Comparison of ENCODE assay signal across 18 cellular contexts in the genomic region with DNA sequence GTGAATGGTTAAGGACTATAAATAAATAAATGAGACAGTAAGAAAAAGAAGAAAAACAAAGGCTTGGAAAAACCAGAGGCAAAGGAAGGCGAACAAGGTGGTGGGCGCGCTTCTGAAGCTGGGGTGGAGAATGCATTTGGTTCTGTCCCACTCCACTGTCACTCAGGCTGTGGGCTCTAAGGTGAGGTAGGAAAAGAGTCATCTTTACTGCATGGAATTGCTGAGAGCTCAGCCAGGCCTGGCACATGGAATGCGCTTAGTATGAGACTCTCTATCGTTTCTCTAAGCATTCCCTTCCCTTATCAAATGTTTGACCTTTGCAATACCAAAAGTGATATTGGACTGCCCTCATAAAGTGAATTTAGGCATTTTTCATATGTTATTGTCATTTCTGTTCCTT.
A peak's percentile ranks its signal among the peaks of the same experiment; 100 is the strongest.
DNase-seq lines count a peak whose midpoint lies in the region; ATAC-seq, FAIRE-seq and TF ChIP-seq lines count a peak whose summit lies in the region.
"Had no signal": no experiment of that assay in that cellular context is flagged by ENCODE, and none has a peak within 500 bp of the region (broad histone marks: within the 10 kb centered on the region; RNA-seq: fewer than 3 reads in every experiment).

No MANE protein-coding gene starts in this region.

- TF ChIP-seq POLR2A in esophagus muscularis mucosa (IDR thresholded peaks at IDR 0.05; ENCODE audit: low read depth) = no peak
- TF ChIP-seq POLR2A in GM12891 (IDR thresholded peaks at IDR 0.05; ENCODE audit: low read depth, low read length) = no peak

- no peak for TF ChIP-seq EP300 in esophagus muscularis mucosa (IDR thresholded peaks at IDR 0.05)

- intact Hi-C loops in left ventricle myocardium inferior (cut with micrococcal nuclease) = no loop called here
- intact Hi-C loops in Right ventricle myocardium inferior (cut with DNase I) = no loop called here
- intact Hi-C loops in esophagus muscularis mucosa (cut with DNase I) = no loop called here

- peak overlapping the region; percentile 21 for H3K27ac Mint-ChIP-seq in mesothelial cell of epicardium
- H3K27ac Mint-ChIP-seq: CD4-positive, alpha-beta T cell had no signal

- peak overlapping the region; percentile 25 for H3K27ac ChIP-seq in left ventricle myocardium inferior (replicated peaks)
- H3K27ac ChIP-seq in esophagus muscularis mucosa (replicated peaks in 1 of 4) = no peak overlapping the region

- H3K4me3 ChIP-seq in left ventricle myocardium inferior (no peak overlapping the region), esophagus muscularis mucosa (no peak overlapping the region)

- no peak for TF ChIP-seq CTCF in left ventricle myocardium inferior (IDR thresholded peaks at IDR 0.05; ENCODE audit: borderline replicate concordance)
- no peak for TF ChIP-seq CTCF in esophagus muscularis mucosa (IDR thresholded peaks at IDR 0.05)
- TF ChIP-seq CTCF in mesothelial cell of epicardium (IDR thresholded peaks at IDR 0.05; ENCODE audit: unreplicated experiment) = no peak

- H3K4me3 Mint-ChIP-seq in mesothelial cell of epicardium = no peak overlapping the region
- H3K4me3 Mint-ChIP-seq: CD4-positive, alpha-beta T cell had no signal

- H3K36me3 ChIP-seq in left ventricle myocardium inferior (peaks cover 76% of the 10 kb centered on the region), esophagus muscularis mucosa (peaks cover 19 to 75% (median 47%) of the 10 kb centered on the region in 4 donors)

- no peaks in the 10 kb centered on the region for H3K9me3 ChIP-seq in left ventricle myocardium inferior (replicated peaks)
- H3K9me3 ChIP-seq in esophagus muscularis mucosa = no peaks in the 10 kb centered on the region
- H3K9me3 ChIP-seq: Caco-2 had no signal

- no peaks in the 10 kb centered on the region for H3K4me1 Mint-ChIP-seq in mesothelial cell of epicardium

- whole genome bisulfite sequencing in esophagus muscularis mucosa = 87% methylated on average over 5 of the region's 5 CpGs

- DNase-seq in left ventricle myocardium inferior (no peak), Right ventricle myocardium inferior (ENCODE audit: missing footprints) (no peak), esophagus muscularis mucosa (ENCODE audit: extremely low spot score) (peak; percentile 45), mesothelial cell of epicardium (ENCODE audit: low spot score in 2 of 2, unreplicated experiment in 2 of 2) (no peak), GM19239 (ENCODE audit: insufficient read length, low spot score) (no peak), NCI-H69 (lab: John Stamatoyannopoulos, UW) (no peak), GM12891 (ENCODE audit: insufficient read length, low spot score) (no peak)
- DNase-seq: CD4-positive, alpha-beta T cell; KBM-7; NCI-H1105 treated with DMSO at 0.1 percent for 48 hours; NCI-H1694 treated with DMSO at 0.1 percent for 48 hours; NCI-H748 treated with DMSO at 0.1 percent for 48 hours; SHP77 treated with DMSO at 0.1 percent for 48 hours had no signal

- peaks cover 56% of the 10 kb centered on the region for H3K36me3 Mint-ChIP-seq in mesothelial cell of epicardium

- FAIRE-seq in GM19239 (lab: Jason Lieb, UNC) (no peak), GM12891 (lab: Jason Lieb, UNC) (no peak)
- FAIRE-seq: A204.1, G401.6 had no signal

- no peaks in the 10 kb centered on the region for H3K27me3 ChIP-seq in left ventricle myocardium inferior (ENCODE audit: low read depth)
- no peaks in the 10 kb centered on the region for H3K27me3 ChIP-seq in esophagus muscularis mucosa

- H3K27me3 Mint-ChIP-seq in mesothelial cell of epicardium (ENCODE audit: low read depth) = no peaks in the 10 kb centered on the region
- H3K27me3 Mint-ChIP-seq: CD4-positive, alpha-beta T cell had no signal

- no peak for ATAC-seq in Right ventricle myocardium inferior
- ATAC-seq in HG03196 (IDR thresholded peaks at IDR 0.05; ENCODE audit: unreplicated experiment) = no peak
- ATAC-seq: HCT116 had no signal

- peaks cover 5% of the 10 kb centered on the region for H3K9me3 Mint-ChIP-seq in mesothelial cell of epicardium
- H3K9me3 Mint-ChIP-seq: CD4-positive, alpha-beta T cell had no signal

- peaks cover 9% of the 10 kb centered on the region for H3K4me1 ChIP-seq in left ventricle myocardium inferior
- H3K4me1 ChIP-seq in esophagus muscularis mucosa = peaks cover 0 to 4% (median 0%) of the 10 kb centered on the region in 4 donors
- H3K4me1 ChIP-seq: Caco-2 had no signal

TF ChIP-seq in GM12891, 5 proteins besides CTCF, POLR2A, EP300 and RAD21:
- TF ChIP-seq PAX5 (IDR thresholded peaks at IDR 0.05; ENCODE audit: insufficient read depth, low read length, severe bottlenecking) = no peak
- no peak for TF ChIP-seq SPI1 (IDR thresholded peaks at IDR 0.05; ENCODE audit: low read depth, low read length)
- TF ChIP-seq POLR2AphosphoS5 (IDR thresholded peaks at IDR 0.05; ENCODE audit: low read depth, low read length) = no peak
- TF ChIP-seq TAF1 (IDR thresholded peaks at IDR 0.05; ENCODE audit: low read depth, low read length) = no peak
- TF ChIP-seq POU2F2 (IDR thresholded peaks at IDR 0.05; ENCODE audit: low read depth, low read length) = no peak
